ENCODE assay signal across 8 cellular contexts in the genomic region with DNA sequence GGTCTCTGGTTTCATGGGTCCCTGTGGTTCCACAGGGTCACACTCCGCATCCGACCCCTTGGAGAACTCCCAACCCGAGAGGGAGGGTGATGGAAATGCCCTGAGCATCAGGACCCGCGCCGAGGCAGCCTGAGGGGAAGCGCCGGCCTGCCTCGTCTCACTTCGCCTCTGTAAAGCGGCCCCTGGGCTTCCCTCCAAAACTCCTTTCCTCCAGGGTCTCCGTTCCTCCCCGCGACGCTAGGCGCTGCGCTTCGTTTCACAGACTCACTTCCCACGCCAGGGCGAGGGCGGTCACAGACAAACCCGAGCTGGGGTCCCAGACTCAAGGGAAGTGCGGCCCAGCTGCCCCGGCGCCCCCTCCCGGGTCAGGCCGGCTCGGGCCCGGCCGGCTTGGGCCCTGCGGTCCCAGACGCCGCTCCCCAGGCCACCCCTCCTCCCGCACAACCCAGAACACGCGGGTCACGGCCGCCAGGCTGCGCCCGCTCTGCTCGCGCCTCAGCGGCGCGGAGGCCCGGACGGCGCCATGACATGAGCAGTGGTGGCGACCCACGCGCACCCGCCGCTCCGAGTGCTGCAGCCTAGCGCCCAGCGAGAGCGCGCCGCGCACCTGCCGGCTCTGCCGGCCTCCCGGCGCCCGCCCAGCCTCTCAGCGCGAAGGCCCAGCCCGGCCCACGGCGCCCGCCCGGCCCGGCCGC. TPM values are rescaled to one million over a fixed set of nuclear protein-coding genes. Genes with fewer than 3 reads are reported as not detected.
DNase-seq lines count a peak whose midpoint lies in the region; ATAC-seq lines count a peak whose summit lies in the region.

No MANE protein-coding gene starts in this region.

- no peak overlapping the region for H3K4ac ChIP-seq in trophoblast cell (ENCODE audit: low read depth, low read length)

- DNase-seq in NCI-H146 (lab: John Stamatoyannopoulos, UW): peak; percentile 25
- DNase-seq in NCI-H146 treated with DMSO at 0.1 percent for 48 hours (lab: John Stamatoyannopoulos, UW; ENCODE audit: unreplicated experiment): no peak
- DNase-seq in NOMO-1 treated with dmso at 0.1 percent for 144 hours (lab: John Stamatoyannopoulos, UW; ENCODE audit: unreplicated experiment): peak; percentile 15
- peak; percentile 51 for DNase-seq in activated gamma-delta T cell (lab: John Stamatoyannopoulos, UW)
- peak; percentile 84 for DNase-seq in cardiac septum (ENCODE audit: low spot score)
- DNase-seq in trophoblast cell: peak in 1 of 2 donors; percentile 44

- H3K4me3 ChIP-seq in trophoblast cell (ENCODE audit: low read depth, low read length) (peak overlapping the region; percentile 76), urinary bladder (ENCODE audit: low read depth, low read length) (peak overlapping the region; percentile 69)

- H2AK5ac ChIP-seq in trophoblast cell (ENCODE audit: low read length): no peak overlapping the region

- no peak overlapping the region for H2BK12ac ChIP-seq in trophoblast cell (ENCODE audit: low read length)

- intact Hi-C loops in cardiac septum (cut with DNase I): no loop called here

- no CpG with 5 or more reads among the region's 74 CpGs for WGBS in trophoblast cell (ENCODE audit: extremely low coverage, insufficient coverage, insufficient read length)
- WGBS in urinary bladder: 1% methylated on average over 74 of the region's 74 CpGs

- H3K4me1 ChIP-seq in trophoblast cell (ENCODE audit: control insufficient read depth in 1 of 2, insufficient read depth in 2 of 2, low read length in 2 of 2): peaks cover 0 to 7% of the 10 kb centered on the region in 2 experiments
- H3K4me1 ChIP-seq in urinary bladder (ENCODE audit: insufficient read depth): no peaks in the 10 kb centered on the region

- no peak overlapping the region for H3K18ac ChIP-seq in trophoblast cell (ENCODE audit: low read length)

- no peaks in the 10 kb centered on the region for H3K79me2 ChIP-seq in trophoblast cell (ENCODE audit: control insufficient read depth, insufficient read depth, low read length, poor library complexity)

- H3K4me2 ChIP-seq in trophoblast cell (ENCODE audit: low read length): peak overlapping the region; percentile 100

- H3K9ac ChIP-seq in trophoblast cell (ENCODE audit: low read length): peak overlapping the region; percentile 41

- peaks cover 7% of the 10 kb centered on the region for H3K27me3 ChIP-seq in trophoblast cell (ENCODE audit: insufficient read depth, low read length)

- H3K36me3 ChIP-seq in trophoblast cell (ENCODE audit: control insufficient read depth in 1 of 2, insufficient read depth in 2 of 2, low read length in 2 of 2) (no peaks in the 10 kb centered on the region), urinary bladder (ENCODE audit: insufficient read depth) (no peaks in the 10 kb centered on the region)

- peak overlapping the region; percentile 56 for H2AFZ ChIP-seq in trophoblast cell (ENCODE audit: insufficient read depth, low read length, poor library complexity)

- H4K12ac ChIP-seq in trophoblast cell (ENCODE audit: low read depth, low read length): no peak overlapping the region

- H3K27ac ChIP-seq in trophoblast cell (ENCODE audit: low read depth, low read length): no peak overlapping the region
- peak overlapping the region; percentile 40 for H3K27ac ChIP-seq in urinary bladder (ENCODE audit: low read depth)

- H2BK5ac ChIP-seq in trophoblast cell (ENCODE audit: low read depth, low read length, poor library complexity): no peak overlapping the region

- ATAC-seq in HG03025 (IDR thresholded peaks at IDR 0.05; ENCODE audit: low FRiP score, unreplicated experiment): peak; percentile 42

- no peaks in the 10 kb centered on the region for H3K9me3 ChIP-seq in trophoblast cell (ENCODE audit: insufficient read depth, low read depth, low read length)

- H4K8ac ChIP-seq in trophoblast cell (ENCODE audit: low read depth, low read length): no peak overlapping the region

- no peak overlapping the region for H3K23ac ChIP-seq in trophoblast cell (ENCODE audit: low read length)

- H3K79me1 ChIP-seq in trophoblast cell (ENCODE audit: low read length): no peaks in the 10 kb centered on the region

- H2BK120ac ChIP-seq in trophoblast cell (ENCODE audit: insufficient read depth, low read length, poor library complexity): no peak overlapping the region

- no peak overlapping the region for H4K91ac ChIP-seq in trophoblast cell (ENCODE audit: low read depth, low read length)

- H3K14ac ChIP-seq in trophoblast cell (ENCODE audit: low read length): peak overlapping the region; percentile 36

RNA-seq across cellular contexts. Expression of a gene that starts 0.6 kb away (rescaled TPM):
- total RNA-seq in cardiac septum: 2.6 TPM
- 5.4 and 5.8 TPM in 2 replicates for polyA plus RNA-seq in trophoblast cell (2013)
- 3.3 TPM for total RNA-seq in urinary bladder
- polyA plus RNA-seq in urinary bladder: 1.8 TPM
